ENCODE assay signal across 29 cellular contexts in the genomic region with DNA sequence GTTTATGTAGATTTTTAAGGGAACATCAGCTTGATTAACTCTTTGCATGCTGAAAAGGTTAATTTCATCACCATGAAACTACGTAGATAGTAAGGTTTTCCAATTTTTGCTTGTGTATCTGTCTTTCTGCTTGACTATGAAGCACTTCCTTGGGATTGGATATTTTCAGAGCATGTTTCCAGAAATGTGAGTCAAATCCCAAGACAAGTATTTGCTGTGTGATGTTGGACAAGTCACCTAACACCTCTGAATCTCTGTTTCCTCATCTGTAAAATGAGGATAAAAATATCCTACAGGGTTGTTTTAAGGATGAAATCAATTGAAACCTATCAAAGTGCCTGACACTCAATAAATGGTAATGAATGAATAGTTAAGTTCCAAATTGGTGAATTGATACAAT.
"Had no signal": no experiment of that assay in that cellular context is flagged by ENCODE, and none has a peak within 500 bp of the region (broad histone marks: within the 10 kb centered on the region; RNA-seq: fewer than 3 reads in every experiment).

No MANE protein-coding gene starts in this region.

- H3K27ac ChIP-seq: brain microvascular endothelial cell, esophagus muscularis mucosa, foreskin keratinocyte, gastrocnemius medialis, heart left ventricle had no signal

- ATAC-seq: activated CD4-positive, alpha-beta T cell treated with anti-CD3 and anti-CD28 coated beads for 36 hours; activated CD8-positive, alpha-beta memory T cell treated with anti-CD3 and anti-CD28 coated beads, Interleukin-2, amount 10 ng/mL, durations not matched to agents 7 days and 5 days; activated CD8-positive, alpha-beta T cell treated with anti-CD3 and anti-CD28 coated beads, Interleukin-2, amount 10 ng/mL, durations not matched to agents 7 days and 5 days; activated naive CD4-positive, alpha-beta T cell treated with anti-CD3 and anti-CD28 coated beads, Interleukin-2, amount 50 U/mL, for 72 hours; activated T-cell treated with anti-CD3 and anti-CD28 coated beads, Interleukin-2, amount 50 U/mL, for 72 hours; effector memory CD8-positive, alpha-beta T cell; foreskin keratinocyte; gastrocnemius medialis; heart left ventricle had no signal

- FAIRE-seq: astrocyte, bronchial epithelial cell had no signal

- DNase-seq: activated CD4-positive, alpha-beta memory T cell treated with anti-CD3 and anti-CD28 coated beads for 36 hours; activated CD4-positive, alpha-beta T cell treated with anti-CD3 and anti-CD28 coated beads for 36 hours; activated CD4-positive, alpha-beta T cell treated with anti-CD3 and anti-CD28 coated beads, Interleukin-2, amount 10 ng/mL, durations not matched to agents 24 days and 14 days; activated CD4-positive, CD25-positive, alpha-beta regulatory T cell; activated CD4-positive, CD25-positive, alpha-beta regulatory T cell treated with anti-CD3 and anti-CD28 coated beads, Interleukin-2, amount 50 U/mL, for 72 hours; activated CD8-positive, alpha-beta memory T cell treated with anti-CD3 and anti-CD28 coated beads, Interleukin-2, amount 10 ng/mL, durations not matched to agents 7 days and 5 days; activated CD8-positive, alpha-beta memory T cell treated with anti-CD3 and anti-CD28 coated beads, Interleukin-2, amount 50 U/mL, for 4 hours; activated CD8-positive, alpha-beta T cell treated with anti-CD3 and anti-CD28 coated beads, Interleukin-2, amount 10 ng/mL, durations not matched to agents 7 days and 5 days; activated gamma-delta T cell; activated naive CD4-positive, alpha-beta T cell; activated naive CD4-positive, alpha-beta T cell treated with anti-CD3 and anti-CD28 coated beads, Interleukin-2, amount 10 ng/mL, durations not matched to agents 7 days and 5 days; activated naive CD8-positive, alpha-beta T cell treated with anti-CD3 and anti-CD28 coated beads, Interleukin-2, amount 10 ng/mL, durations not matched to agents 7 days and 5 days; activated T-cell treated with anti-CD3 and anti-CD28 coated beads for 4 hours; activated T-cell treated with anti-CD3 and anti-CD28 coated beads, Interleukin-2, amount 50 U/mL, for 24 hours; activated T-cell treated with anti-CD3 and anti-CD28 coated beads, Interleukin-2, amount 50 U/mL, for 72 hours; anterior cingulate cortex; brain microvascular endothelial cell; effector CD4-positive, alpha-beta T cell; effector memory CD8-positive, alpha-beta T cell; erythroblast; foreskin keratinocyte; gastrocnemius medialis; glutamatergic neuron; heart left ventricle; T-helper 2 cell had no signal
